ENCODE assay signal across 1 cellular context in the genomic region with DNA sequence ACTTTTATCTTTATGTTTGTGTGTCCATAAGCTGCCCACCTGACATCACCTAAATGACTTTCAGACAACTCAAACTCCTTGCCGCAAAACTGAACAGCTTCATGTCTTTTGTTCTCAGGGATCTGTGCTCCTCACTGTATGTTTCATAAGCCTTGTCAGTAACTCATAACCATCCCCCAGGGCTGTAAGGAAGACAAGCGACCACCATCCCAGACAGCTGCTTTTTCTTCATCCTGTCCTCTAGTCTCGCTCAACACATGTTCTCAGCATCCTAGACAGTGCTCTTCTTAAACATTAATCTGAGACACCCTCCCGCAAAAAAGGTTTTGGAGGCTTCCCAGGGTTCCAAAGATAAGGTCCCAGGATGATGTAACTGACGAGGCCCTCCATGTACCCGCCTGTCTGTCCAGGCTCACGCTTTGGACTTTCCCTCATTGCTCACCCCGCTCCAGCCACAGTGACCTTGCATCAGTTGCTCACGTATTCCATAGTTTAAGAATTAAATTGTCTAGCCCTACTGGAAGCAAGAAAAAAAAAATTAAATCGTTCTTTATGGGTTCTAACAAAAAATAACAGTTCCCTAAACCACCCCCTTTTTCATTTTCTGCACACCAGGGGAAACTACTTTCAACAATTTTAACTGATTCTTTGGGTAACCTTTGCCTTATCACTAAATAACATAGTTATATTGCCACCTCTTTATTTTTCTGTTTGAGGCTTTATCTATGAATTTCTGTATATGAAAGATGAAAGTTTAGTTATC.
TF ChIP-seq lines count a peak whose summit lies in the region.

No MANE protein-coding gene starts in this region.

TF ChIP-seq in HepG2, 621 proteins besides CTCF, POLR2A, EP300 and RAD21 (continued from another document):
- TF ChIP-seq, protein P1, sequence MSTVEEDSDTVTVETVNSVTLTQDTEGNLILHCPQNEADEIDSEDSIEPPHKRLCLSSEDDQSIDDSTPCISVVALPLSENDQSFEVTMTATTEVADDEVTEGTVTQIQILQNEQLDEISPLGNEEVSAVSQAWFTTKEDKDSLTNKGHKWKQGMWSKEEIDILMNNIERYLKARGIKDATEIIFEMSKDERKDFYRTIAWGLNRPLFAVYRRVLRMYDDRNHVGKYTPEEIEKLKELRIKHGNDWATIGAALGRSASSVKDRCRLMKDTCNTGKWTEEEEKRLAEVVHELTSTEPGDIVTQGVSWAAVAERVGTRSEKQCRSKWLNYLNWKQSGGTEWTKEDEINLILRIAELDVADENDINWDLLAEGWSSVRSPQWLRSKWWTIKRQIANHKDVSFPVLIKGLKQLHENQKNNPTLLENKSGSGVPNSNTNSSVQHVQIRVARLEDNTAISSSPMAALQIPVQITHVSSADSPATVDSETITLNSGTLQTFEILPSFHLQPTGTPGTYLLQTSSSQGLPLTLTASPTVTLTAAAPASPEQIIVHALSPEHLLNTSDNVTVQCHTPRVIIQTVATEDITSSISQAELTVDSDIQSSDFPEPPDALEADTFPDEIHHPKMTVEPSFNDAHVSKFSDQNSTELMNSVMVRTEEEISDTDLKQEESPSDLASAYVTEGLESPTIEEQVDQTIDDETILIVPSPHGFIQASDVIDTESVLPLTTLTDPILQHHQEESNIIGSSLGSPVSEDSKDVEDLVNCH (CRISPR knock-in tag; IDR thresholded peaks at IDR 0.05), result no peak
TF ChIP-seq in HepG2: peak in this region for 29.
